ENCODE assay signal across 1 cellular context in the genomic region with DNA sequence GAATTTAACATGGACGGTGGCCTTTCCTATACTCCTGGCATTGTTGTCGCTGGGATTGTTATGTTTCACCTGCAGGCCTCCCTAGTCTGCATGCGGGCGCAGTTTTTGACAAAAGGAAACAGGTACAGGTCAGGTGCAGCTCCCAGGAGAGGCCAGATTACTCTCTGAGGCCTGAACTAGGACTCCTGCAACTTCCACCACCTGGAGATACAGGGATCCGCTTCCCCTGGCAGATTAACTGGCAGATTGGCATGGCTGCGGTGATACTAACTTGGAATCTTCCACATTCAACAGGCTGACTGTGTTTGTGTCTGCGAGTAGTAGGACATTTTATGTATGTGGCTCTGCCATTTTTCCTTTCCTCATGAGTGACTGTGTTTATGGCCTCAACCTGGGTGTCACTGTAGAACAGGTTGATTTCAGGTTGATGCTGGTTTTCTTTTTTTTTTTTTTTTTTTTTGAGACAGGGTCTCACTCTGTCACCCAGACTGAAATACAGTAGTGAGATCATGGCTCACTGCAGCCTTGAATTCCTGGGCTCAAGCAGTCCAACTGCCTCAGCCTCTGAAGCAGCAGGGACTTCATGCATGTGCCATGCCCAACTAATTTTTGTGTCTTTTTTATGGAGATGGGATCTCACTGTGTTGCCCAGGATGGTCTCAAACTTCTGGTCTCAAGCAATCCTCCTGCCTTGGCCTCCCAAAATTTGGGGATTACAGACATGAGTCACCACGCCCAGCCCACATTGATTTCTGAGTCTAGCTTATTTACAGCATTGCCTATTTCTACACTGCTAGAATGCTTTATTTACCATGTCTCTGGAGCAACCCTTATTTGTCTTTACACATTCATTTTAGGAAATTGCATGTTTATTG.
TF ChIP-seq lines count a peak whose summit lies in the region.

No MANE protein-coding gene starts in this region.

TF ChIP-seq in HCT116, 20 proteins besides CTCF, POLR2A, EP300 and RAD21:
- TF ChIP-seq ZBTB33 (IDR thresholded peaks at IDR 0.05; ENCODE audit: extremely low read depth, insufficient replicate concordance, low read length), result no peak
- TF ChIP-seq SIN3A (IDR thresholded peaks at IDR 0.05; ENCODE audit: low read depth), result no peak
- TF ChIP-seq ZNF274 (IDR thresholded peaks at IDR 0.05; ENCODE audit: low read depth, low read length), result no peak
- TF ChIP-seq MAX (IDR thresholded peaks at IDR 0.05), result no peak
- no peak for TF ChIP-seq TCF7L2 (IDR thresholded peaks at IDR 0.05; ENCODE audit: borderline replicate concordance, extremely low read depth, insufficient read depth, insufficient read length)
- no peak for TF ChIP-seq ELF1 (IDR thresholded peaks at IDR 0.05; ENCODE audit: borderline replicate concordance, low read depth)
- no peak for TF ChIP-seq SP1 (IDR thresholded peaks at IDR 0.05; ENCODE audit: low read depth)
- no peak for TF ChIP-seq ZFX (IDR thresholded peaks at IDR 0.05)
- TF ChIP-seq CEBPB (IDR thresholded peaks at IDR 0.05; ENCODE audit: low read depth), result no peak
- no peak for TF ChIP-seq POLR2AphosphoS5 (IDR thresholded peaks at IDR 0.05; ENCODE audit: low read depth, low read length)
- no peak for TF ChIP-seq EZH2phosphoT487 (IDR thresholded peaks at IDR 0.05; ENCODE audit: borderline replicate concordance)
- no peak for TF ChIP-seq CBX3 (IDR thresholded peaks at IDR 0.05; ENCODE audit: low read depth)
- TF ChIP-seq, protein P1, sequence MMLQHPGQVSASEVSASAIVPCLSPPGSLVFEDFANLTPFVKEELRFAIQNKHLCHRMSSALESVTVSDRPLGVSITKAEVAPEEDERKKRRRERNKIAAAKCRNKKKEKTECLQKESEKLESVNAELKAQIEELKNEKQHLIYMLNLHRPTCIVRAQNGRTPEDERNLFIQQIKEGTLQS (IDR thresholded peaks at IDR 0.05), result no peak
- TF ChIP-seq EGR1 (IDR thresholded peaks at IDR 0.05; ENCODE audit: low read depth), result no peak
- no peak for TF ChIP-seq FOSL1 (IDR thresholded peaks at IDR 0.05; ENCODE audit: low read depth)
- no peak for TF ChIP-seq YY1 (IDR thresholded peaks at IDR 0.05; ENCODE audit: extremely low read depth, insufficient replicate concordance, low read depth, low read length)
TF ChIP-seq in HCT116: peak in this region for 0.
